1 cellular context compared by ENCODE assay signal in genomic region chr22:45240137-45240809, GRCh38.
TF ChIP-seq lines count a peak whose summit lies in the region.

No MANE protein-coding gene starts in this region.

TF ChIP-seq in HepG2, 621 proteins besides CTCF, POLR2A, EP300 and RAD21 (continued from another document and continues in another):
- no peak for TF ChIP-seq E2F5 (CRISPR knock-in tag; conservative IDR thresholded peaks at IDR 0.05)
- no peak for TF ChIP-seq ZNF468 (CRISPR knock-in tag; IDR thresholded peaks at IDR 0.05)
- no peak for TF ChIP-seq ZNF850 (CRISPR knock-in tag; conservative IDR thresholded peaks at IDR 0.05)
- TF ChIP-seq ATF1 (CRISPR knock-in tag; IDR thresholded peaks at IDR 0.05) = no peak
- TF ChIP-seq ZBTB25 (CRISPR knock-in tag; IDR thresholded peaks at IDR 0.05) = no peak
- no peak for TF ChIP-seq PHB2 (IDR thresholded peaks at IDR 0.05; ENCODE audit: partially characterized antibody)
- no peak for TF ChIP-seq ZNF33A (CRISPR knock-in tag; IDR thresholded peaks at IDR 0.05; ENCODE audit: borderline replicate concordance)
- no peak for TF ChIP-seq ZNF83 (CRISPR knock-in tag; IDR thresholded peaks at IDR 0.05; ENCODE audit: borderline replicate concordance)
- no peak for TF ChIP-seq GTF2F1 (IDR thresholded peaks at IDR 0.05; ENCODE audit: low read length)
- TF ChIP-seq GRHL1 (CRISPR knock-in tag; conservative IDR thresholded peaks at IDR 0.05) = no peak
- no peak for TF ChIP-seq HMG20A (CRISPR knock-in tag; IDR thresholded peaks at IDR 0.05; ENCODE audit: borderline replicate concordance)
- TF ChIP-seq NFAT5 (CRISPR knock-in tag; IDR thresholded peaks at IDR 0.05) = no peak; the same call in 1 of the 2 replicates
- TF ChIP-seq RARG (CRISPR knock-in tag; IDR thresholded peaks at IDR 0.05; ENCODE audit: low read depth) = no peak
- TF ChIP-seq NFATC3 (CRISPR knock-in tag; IDR thresholded peaks at IDR 0.05) = no peak
- TF ChIP-seq SNRNP70 (IDR thresholded peaks at IDR 0.05; ENCODE audit: low read depth, low read length) = no peak
- no peak for TF ChIP-seq NFYC (CRISPR knock-in tag; IDR thresholded peaks at IDR 0.05)
- no peak for TF ChIP-seq HHEX (CRISPR knock-in tag; IDR thresholded peaks at IDR 0.05)
- no peak for TF ChIP-seq CBX5 (CRISPR knock-in tag; IDR thresholded peaks at IDR 0.05; ENCODE audit: borderline replicate concordance)
- no peak for TF ChIP-seq REL (CRISPR knock-in tag; conservative IDR thresholded peaks at IDR 0.05)
- no peak for TF ChIP-seq MEIS2 (CRISPR knock-in tag; IDR thresholded peaks at IDR 0.05)
- TF ChIP-seq ZNF546 (CRISPR knock-in tag; conservative IDR thresholded peaks at IDR 0.05) = no peak
- no peak for TF ChIP-seq PATZ1 (CRISPR knock-in tag; IDR thresholded peaks at IDR 0.05)
- no peak for TF ChIP-seq ZNF275 (CRISPR knock-in tag; IDR thresholded peaks at IDR 0.05; ENCODE audit: borderline replicate concordance)
- peak; percentile 53; the same call in 1 of the 2 replicates for TF ChIP-seq SP4 (CRISPR knock-in tag; IDR thresholded peaks at IDR 0.05)
- TF ChIP-seq ZKSCAN5 (CRISPR knock-in tag; IDR thresholded peaks at IDR 0.05) = no peak
- no peak for TF ChIP-seq CSRNP2 (CRISPR knock-in tag; conservative IDR thresholded peaks at IDR 0.05; ENCODE audit: low read depth)
- TF ChIP-seq MYC (CRISPR knock-in tag; IDR thresholded peaks at IDR 0.05; ENCODE audit: borderline replicate concordance) = no peak
- no peak for TF ChIP-seq NAIF1 (CRISPR knock-in tag; IDR thresholded peaks at IDR 0.05; ENCODE audit: borderline replicate concordance)
- no peak for TF ChIP-seq FOSL2 (CRISPR knock-in tag; IDR thresholded peaks at IDR 0.05)
- TF ChIP-seq NRL (CRISPR knock-in tag; IDR thresholded peaks at IDR 0.05; ENCODE audit: borderline replicate concordance) = no peak
- peak; percentile 60 for TF ChIP-seq MXD1 (CRISPR knock-in tag; IDR thresholded peaks at IDR 0.05)
- no peak for TF ChIP-seq ZBTB8A (CRISPR knock-in tag; IDR thresholded peaks at IDR 0.05; ENCODE audit: borderline replicate concordance, low read depth)
- no peak for TF ChIP-seq CEBPB (IDR thresholded peaks at IDR 0.05; ENCODE audit: borderline replicate concordance, low read depth, low read length)
- no peak for TF ChIP-seq SRSF4 (IDR thresholded peaks at IDR 0.05; ENCODE audit: low read depth, low read length, poor library complexity, severe bottlenecking)
- no peak for TF ChIP-seq ZNF337 (CRISPR knock-in tag; IDR thresholded peaks at IDR 0.05; ENCODE audit: borderline replicate concordance, low read depth)
- no peak for TF ChIP-seq ZNF772 (CRISPR knock-in tag; IDR thresholded peaks at IDR 0.05)
- no peak for TF ChIP-seq CREM (IDR thresholded peaks at IDR 0.05)
- no peak for TF ChIP-seq CREM (CRISPR knock-in tag; IDR thresholded peaks at IDR 0.05)
- TF ChIP-seq ZNF609 (CRISPR knock-in tag; IDR thresholded peaks at IDR 0.05; ENCODE audit: borderline replicate concordance) = no peak
- no peak for TF ChIP-seq ZBTB49 (CRISPR knock-in tag; IDR thresholded peaks at IDR 0.05; ENCODE audit: borderline replicate concordance)
- TF ChIP-seq ZNF552 (CRISPR knock-in tag; IDR thresholded peaks at IDR 0.05; ENCODE audit: borderline replicate concordance) = no peak
